1 cellular context compared by ENCODE assay signal in the genomic region with DNA sequence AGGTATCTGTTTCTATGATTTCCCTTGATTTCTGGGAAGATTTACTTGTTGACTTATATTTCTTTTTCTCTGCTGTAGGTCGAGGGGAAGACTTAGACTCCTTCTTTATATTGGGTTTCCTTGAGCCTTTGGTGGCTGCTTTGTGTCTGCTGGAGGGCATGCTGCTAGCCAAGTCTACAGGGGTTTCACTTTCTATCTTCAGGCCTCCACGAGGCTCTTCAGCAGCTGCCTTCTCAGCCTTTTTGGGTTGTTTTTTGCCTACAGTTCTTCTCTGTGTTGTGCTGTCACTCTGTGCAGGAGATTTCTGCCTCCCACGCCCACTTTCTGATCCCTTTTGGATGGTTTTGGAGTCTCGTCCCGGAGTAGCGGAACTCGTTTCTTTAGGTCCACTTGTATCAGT.
TF ChIP-seq lines count a peak whose summit lies in the region.

No MANE protein-coding gene starts in this region.

TF ChIP-seq in HCT116, 20 proteins besides CTCF, POLR2A, EP300 and RAD21 (continued from another document):
- TF ChIP-seq, protein P1, sequence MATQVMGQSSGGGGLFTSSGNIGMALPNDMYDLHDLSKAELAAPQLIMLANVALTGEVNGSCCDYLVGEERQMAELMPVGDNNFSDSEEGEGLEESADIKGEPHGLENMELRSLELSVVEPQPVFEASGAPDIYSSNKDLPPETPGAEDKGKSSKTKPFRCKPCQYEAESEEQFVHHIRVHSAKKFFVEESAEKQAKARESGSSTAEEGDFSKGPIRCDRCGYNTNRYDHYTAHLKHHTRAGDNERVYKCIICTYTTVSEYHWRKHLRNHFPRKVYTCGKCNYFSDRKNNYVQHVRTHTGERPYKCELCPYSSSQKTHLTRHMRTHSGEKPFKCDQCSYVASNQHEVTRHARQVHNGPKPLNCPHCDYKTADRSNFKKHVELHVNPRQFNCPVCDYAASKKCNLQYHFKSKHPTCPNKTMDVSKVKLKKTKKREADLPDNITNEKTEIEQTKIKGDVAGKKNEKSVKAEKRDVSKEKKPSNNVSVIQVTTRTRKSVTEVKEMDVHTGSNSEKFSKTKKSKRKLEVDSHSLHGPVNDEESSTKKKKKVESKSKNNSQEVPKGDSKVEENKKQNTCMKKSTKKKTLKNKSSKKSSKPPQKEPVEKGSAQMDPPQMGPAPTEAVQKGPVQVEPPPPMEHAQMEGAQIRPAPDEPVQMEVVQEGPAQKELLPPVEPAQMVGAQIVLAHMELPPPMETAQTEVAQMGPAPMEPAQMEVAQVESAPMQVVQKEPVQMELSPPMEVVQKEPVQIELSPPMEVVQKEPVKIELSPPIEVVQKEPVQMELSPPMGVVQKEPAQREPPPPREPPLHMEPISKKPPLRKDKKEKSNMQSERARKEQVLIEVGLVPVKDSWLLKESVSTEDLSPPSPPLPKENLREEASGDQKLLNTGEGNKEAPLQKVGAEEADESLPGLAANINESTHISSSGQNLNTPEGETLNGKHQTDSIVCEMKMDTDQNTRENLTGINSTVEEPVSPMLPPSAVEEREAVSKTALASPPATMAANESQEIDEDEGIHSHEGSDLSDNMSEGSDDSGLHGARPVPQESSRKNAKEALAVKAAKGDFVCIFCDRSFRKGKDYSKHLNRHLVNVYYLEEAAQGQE (IDR thresholded peaks at IDR 0.05; ENCODE audit: low read depth), result no peak
- TF ChIP-seq, protein P2, sequence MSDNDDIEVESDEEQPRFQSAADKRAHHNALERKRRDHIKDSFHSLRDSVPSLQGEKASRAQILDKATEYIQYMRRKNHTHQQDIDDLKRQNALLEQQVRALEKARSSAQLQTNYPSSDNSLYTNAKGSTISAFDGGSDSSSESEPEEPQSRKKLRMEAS (IDR thresholded peaks at IDR 0.05), result no peak
- TF ChIP-seq JUND (IDR thresholded peaks at IDR 0.05) (no peak), EZH2phosphoT487 (IDR thresholded peaks at IDR 0.05; ENCODE audit: borderline replicate concordance) (no peak), EGR1 (IDR thresholded peaks at IDR 0.05; ENCODE audit: low read depth) (no peak), TCF7L2 (IDR thresholded peaks at IDR 0.05; ENCODE audit: borderline replicate concordance, extremely low read depth, insufficient read depth, insufficient read length) (no peak), CBX3 (IDR thresholded peaks at IDR 0.05; ENCODE audit: low read depth) (no peak), ELF1 (IDR thresholded peaks at IDR 0.05; ENCODE audit: borderline replicate concordance, low read depth) (no peak), CEBPB (IDR thresholded peaks at IDR 0.05; ENCODE audit: low read depth) (no peak), ZNF274 (IDR thresholded peaks at IDR 0.05; ENCODE audit: low read depth, low read length) (no peak), EZH2 (IDR thresholded peaks at IDR 0.05) (no peak), SP1 (IDR thresholded peaks at IDR 0.05; ENCODE audit: low read depth) (no peak)
- TF ChIP-seq, protein P3, sequence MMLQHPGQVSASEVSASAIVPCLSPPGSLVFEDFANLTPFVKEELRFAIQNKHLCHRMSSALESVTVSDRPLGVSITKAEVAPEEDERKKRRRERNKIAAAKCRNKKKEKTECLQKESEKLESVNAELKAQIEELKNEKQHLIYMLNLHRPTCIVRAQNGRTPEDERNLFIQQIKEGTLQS (IDR thresholded peaks at IDR 0.05), result no peak
